8 cellular contexts compared by ENCODE assay signal in genomic region chr16:24516900-24517669, GRCh38. TPM values are rescaled to one million over a fixed set of nuclear protein-coding genes. Genes with fewer than 3 reads are reported as not detected.
DNase-seq lines count a peak whose midpoint lies in the region; ATAC-seq, FAIRE-seq and TF ChIP-seq lines count a peak whose summit lies in the region.

No MANE protein-coding gene starts in this region.

- CTCF ChIA-PET in A549 (lab: Yijun Ruan, JAX), result interaction anchor here (0.6 to 5.6 kb wide), 39 partner anchors 9 to 1444 kb away, joined by 3 to 67 read pairs (median 3); partner anchors contain the start of gene RBBP6

- TF ChIP-seq POLR2A in A549 (IDR thresholded peaks at IDR 0.05; ENCODE audit: low read length), result no peak

- H3K9me3 ChIP-seq in A549, result no peaks in the 10 kb centered on the region

- ATAC-seq in A549 (peak; percentile 91 to 94), HG03095 (IDR thresholded peaks at IDR 0.05; ENCODE audit: unreplicated experiment) (no peak)

- WGBS in A549 (ENCODE audit: missing lambda C conversion rate), result 13% methylated on average over 20 of the region's 20 CpGs

- TF ChIP-seq CTCF in A549 (IDR thresholded peaks at IDR 0.05) (peak; percentile 94), cardiac fibroblast (IDR thresholded peaks at IDR 0.05; ENCODE audit: low read depth, low read length) (peak; percentile 85)

- H3K27ac ChIP-seq in A549, result peak overlapping the region in 1 of 2 experiments; percentile 74; a peak in 3 of 6 replicates

- peak; percentile 86 to 90 for TF ChIP-seq RAD21 in A549 (conservative IDR thresholded peaks at IDR 0.05 in 1 of 2, IDR thresholded peaks at IDR 0.05 in 1 of 2)

- H3K4me2 ChIP-seq in A549, result peak overlapping the region; percentile 59

- no peak for TF ChIP-seq EP300 in A549 (IDR thresholded peaks at IDR 0.05)

- no peak for FAIRE-seq in A549 (lab: Jason Lieb, UNC)

- peak overlapping the region; percentile 31 for H3K4me3 ChIP-seq in A549
- peak overlapping the region in 1 of 2 donors; percentile 14 for H3K4me3 ChIP-seq in cardiac fibroblast (replicated peaks in 1 of 2; ENCODE audit: low read depth in 2 of 2, low read length in 2 of 2)

- POLR2A ChIA-PET in A549 (lab: Yijun Ruan, JAX), result interaction anchor here (1.0 kb wide), 1 partner anchor 22 kb away, joined by 5 read pairs; the partner anchor contains the start of gene RBBP6

- DNase-seq in A549 (ENCODE audit: low read depth in 1 of 2, low spot score in 1 of 2) (peak; percentile 74 to 91), GM19240 (ENCODE audit: insufficient read length, low spot score) (peak; percentile 44), NCI-H446 (lab: John Stamatoyannopoulos, UW) (peak; percentile 37 to 81), cardiac fibroblast (ENCODE audit: low read depth in 2 of 2) (peak; percentile 91 to 93), islet precursor cell (peak; percentile 89)
- peak; percentile 55 for DNase-seq in activated CD4-positive, CD25-positive, alpha-beta regulatory T cell treated with anti-CD3 and anti-CD28 coated beads, Interleukin-2, amount 50 U/mL, for 16 hours (ENCODE audit: low read depth, low spot score)
- DNase-seq in stimulated activated CD4-positive, alpha-beta T cell treated with anti-CD3 and anti-CD28 coated beads, Interleukin-15, amount 100 ng/mL, for 24 hours, result peak; percentile 84

- H3K4me1 ChIP-seq in A549, result no peaks in the 10 kb centered on the region

TF ChIP-seq in A549, 52 proteins besides CTCF, POLR2A, EP300 and RAD21:
- TF ChIP-seq EHF (CRISPR knock-in tag; IDR thresholded peaks at IDR 0.05), result no peak
- TF ChIP-seq USF2 (IDR thresholded peaks at IDR 0.05), result no peak
- no peak for TF ChIP-seq CHD2 (IDR thresholded peaks at IDR 0.05; ENCODE audit: low read length, partially characterized antibody)
- no peak for TF ChIP-seq RCOR1 (IDR thresholded peaks at IDR 0.05; ENCODE audit: low read depth, low read length)
- no peak for TF ChIP-seq HES2 (IDR thresholded peaks at IDR 0.05)
- TF ChIP-seq HMGXB4 (CRISPR knock-in tag; IDR thresholded peaks at IDR 0.05; ENCODE audit: borderline replicate concordance), result no peak
- 0 out of 2 replicates have a peak, but pooled peaks have one; percentile 45 for TF ChIP-seq KDM1A (IDR thresholded peaks at IDR 0.05; ENCODE audit: low read depth)
- TF ChIP-seq TP53 (CRISPR knock-in tag; IDR thresholded peaks at IDR 0.05), result no peak
- peak; percentile 50; the same call in 1 of the 2 replicates for TF ChIP-seq RFX5 (IDR thresholded peaks at IDR 0.05)
- TF ChIP-seq TFCP2L1 (CRISPR knock-in tag; IDR thresholded peaks at IDR 0.05), result no peak
- TF ChIP-seq CHD4 (IDR thresholded peaks at IDR 0.05; ENCODE audit: borderline replicate concordance), result peak; percentile 88; the same call in 1 of the 2 replicates
- TF ChIP-seq HDAC2 (IDR thresholded peaks at IDR 0.05), result peak; percentile 66; the same call in 1 of the 2 replicates
- no peak for TF ChIP-seq BCL3 (IDR thresholded peaks at IDR 0.05)
- no peak for TF ChIP-seq ZNF302 (CRISPR knock-in tag; IDR thresholded peaks at IDR 0.05)
- peak; percentile 83 for TF ChIP-seq SMC3 (IDR thresholded peaks at IDR 0.05)
- no peak for TF ChIP-seq REST (IDR thresholded peaks at IDR 0.05)

RNA-seq across cellular contexts. Expression of gene RBBP6, which starts 22.3 kb away (rescaled TPM):
- polyA plus RNA-seq in A549 (2011; rRNA removed) (49.3 and 52.7 TPM in 2 replicates), A549 (2017; fragmentation: RNase III; extraction: RNeasy Plus Mini Kit Qiagen cat#74134 plus additional on column Dnase treatment) (24.7 to 28.7 TPM (median 25.0 TPM) in 3 replicates)
- polyA plus RNA-seq in A549 (2012; cell fraction: cytosol; rRNA removed), result 13.8 and 15.2 TPM in 2 replicates
- polyA plus RNA-seq in A549 (2012; cell fraction: nucleus; rRNA removed), result 26.3 and 32.5 TPM in 2 replicates
- polyA minus RNA-seq in A549 (2011; rRNA and poly(A)+ RNA removed), result 31.1 and 34.8 TPM in 2 replicates
